In the genomic region with DNA sequence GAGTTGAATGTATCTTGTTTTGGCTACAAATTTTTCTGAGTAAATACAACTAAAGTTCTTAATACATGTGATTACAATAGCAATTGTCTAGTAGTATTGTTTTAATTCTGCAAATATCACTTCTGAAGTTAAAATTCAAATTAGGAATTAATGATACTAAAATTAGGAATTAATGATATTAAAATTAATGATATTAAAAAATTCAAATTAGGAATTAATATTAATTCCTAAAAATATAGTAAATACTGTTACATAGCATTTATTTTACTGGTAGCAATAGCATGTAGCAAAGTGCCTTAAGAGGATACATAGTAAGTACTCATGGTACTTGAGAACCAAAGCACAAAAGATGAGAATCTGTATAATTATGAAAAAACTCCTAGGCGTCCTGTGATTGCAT, we compare ENCODE assay signal across 30 cellular contexts.
"Had no signal": no experiment of that assay in that cellular context is flagged by ENCODE, and none has a peak within 500 bp of the region (broad histone marks: within the 10 kb centered on the region; RNA-seq: fewer than 3 reads in every experiment).

No MANE protein-coding gene starts in this region.

- H3K4me1 ChIP-seq: ascending aorta, breast epithelium, esophagus muscularis mucosa, foreskin keratinocyte, gastroesophageal sphincter had no signal

- H3K9me3 ChIP-seq: breast epithelium, gastroesophageal sphincter had no signal

- H3K4me1 Mint-ChIP-seq: activated CD4-positive, alpha-beta memory T cell treated with anti-CD3 and anti-CD28 coated beads, Interleukin-2, amount 10 ng/mL, durations not matched to agents 7 days and 5 days; activated naive CD4-positive, alpha-beta T cell treated with anti-CD3 and anti-CD28 coated beads, Interleukin-2, amount 10 ng/mL, durations not matched to agents 7 days and 5 days; brain had no signal

- H3K27me3 ChIP-seq: ascending aorta, breast epithelium, cardiac muscle cell, dorsolateral prefrontal cortex, esophagus muscularis mucosa, foreskin keratinocyte, gastroesophageal sphincter had no signal

- ATAC-seq: activated CD4-positive, alpha-beta T cell treated with anti-CD3 and anti-CD28 coated beads for 36 hours; activated naive CD4-positive, alpha-beta T cell treated with anti-CD3 and anti-CD28 coated beads, Interleukin-2, amount 50 U/mL, for 72 hours; activated T-cell treated with anti-CD3 and anti-CD28 coated beads, Interleukin-2, amount 50 U/mL, for 72 hours; foreskin keratinocyte; gastroesophageal sphincter had no signal

- H3K27ac ChIP-seq: ascending aorta, breast epithelium, cardiac muscle cell, coronary artery, dorsolateral prefrontal cortex, esophagus muscularis mucosa, foreskin keratinocyte, gastroesophageal sphincter had no signal

- H3K9me3 Mint-ChIP-seq: activated naive CD4-positive, alpha-beta T cell treated with anti-CD3 and anti-CD28 coated beads, Interleukin-2, amount 10 ng/mL, durations not matched to agents 7 days and 5 days; activated naive CD8-positive, alpha-beta T cell treated with anti-CD3 and anti-CD28 coated beads, Interleukin-2, amount 10 ng/mL, durations not matched to agents 7 days and 5 days; activated T-cell treated with anti-CD3 and anti-CD28 coated beads, Interleukin-2, amount 50 U/mL, for 72 hours; dendritic cell treated with granulocyte-macrophage colony-stimulating factor and Interleukin-4, amounts not matched to agents 40 ng/mL and 50 ng/mL, for 4 days; endodermal cell had no signal

- H3K4me3 ChIP-seq: ascending aorta, breast epithelium, cardiac muscle cell, coronary artery, dorsolateral prefrontal cortex, esophagus muscularis mucosa, gastroesophageal sphincter had no signal

- H3K27ac Mint-ChIP-seq: activated CD4-positive, alpha-beta memory T cell treated with anti-CD3 and anti-CD28 coated beads, Interleukin-2, amount 10 ng/mL, durations not matched to agents 7 days and 5 days; activated CD4-positive, alpha-beta T cell treated with anti-CD3 and anti-CD28 coated beads for 36 hours; activated CD4-positive, alpha-beta T cell treated with anti-CD3 and anti-CD28 coated beads, Interleukin-2, amount 10 ng/mL, durations not matched to agents 24 days and 14 days; activated naive CD4-positive, alpha-beta T cell treated with anti-CD3 and anti-CD28 coated beads, Interleukin-2, amount 10 ng/mL, durations not matched to agents 7 days and 5 days; activated naive CD4-positive, alpha-beta T cell treated with anti-CD3 and anti-CD28 coated beads, Interleukin-2, amount 50 U/mL, for 72 hours; activated naive CD8-positive, alpha-beta T cell treated with anti-CD3 and anti-CD28 coated beads, Interleukin-2, amount 10 ng/mL, durations not matched to agents 7 days and 5 days; activated T-cell treated with anti-CD3 and anti-CD28 coated beads, Interleukin-2, amount 50 U/mL, for 24 hours; activated T-cell treated with anti-CD3 and anti-CD28 coated beads, Interleukin-2, amount 50 U/mL, for 72 hours; brain; dendritic cell treated with granulocyte-macrophage colony-stimulating factor and Interleukin-4, amounts not matched to agents 40 ng/mL and 50 ng/mL, for 4 days; endodermal cell had no signal

- H3K4me3 Mint-ChIP-seq: activated CD4-positive, alpha-beta memory T cell treated with anti-CD3 and anti-CD28 coated beads, Interleukin-2, amount 10 ng/mL, durations not matched to agents 7 days and 5 days; activated CD4-positive, alpha-beta T cell treated with anti-CD3 and anti-CD28 coated beads for 36 hours; activated CD4-positive, alpha-beta T cell treated with anti-CD3 and anti-CD28 coated beads, Interleukin-2, amount 10 ng/mL, durations not matched to agents 24 days and 14 days; activated naive CD4-positive, alpha-beta T cell treated with anti-CD3 and anti-CD28 coated beads, Interleukin-2, amount 10 ng/mL, durations not matched to agents 7 days and 5 days; activated naive CD8-positive, alpha-beta T cell treated with anti-CD3 and anti-CD28 coated beads, Interleukin-2, amount 10 ng/mL, durations not matched to agents 7 days and 5 days; activated T-cell treated with anti-CD3 and anti-CD28 coated beads, Interleukin-2, amount 50 U/mL, for 24 hours; activated T-cell treated with anti-CD3 and anti-CD28 coated beads, Interleukin-2, amount 50 U/mL, for 72 hours; brain; dendritic cell treated with granulocyte-macrophage colony-stimulating factor and Interleukin-4, amounts not matched to agents 40 ng/mL and 50 ng/mL, for 4 days; endodermal cell had no signal

- DNase-seq: activated CD4-positive, alpha-beta memory T cell treated with anti-CD3 and anti-CD28 coated beads, Interleukin-2, amount 10 ng/mL, durations not matched to agents 7 days and 5 days; activated CD4-positive, alpha-beta T cell treated with anti-CD3 and anti-CD28 coated beads for 36 hours; activated CD4-positive, alpha-beta T cell treated with anti-CD3 and anti-CD28 coated beads, Interleukin-2, amount 10 ng/mL, durations not matched to agents 24 days and 14 days; activated CD4-positive, CD25-positive, alpha-beta regulatory T cell; activated CD4-positive, CD25-positive, alpha-beta regulatory T cell treated with anti-CD3 and anti-CD28 coated beads, Interleukin-2, amount 50 U/mL, for 72 hours; activated CD8-positive, alpha-beta memory T cell treated with anti-CD3 and anti-CD28 coated beads, Interleukin-2, amount 50 U/mL, for 48 hours; activated gamma-delta T cell; activated naive CD4-positive, alpha-beta T cell; activated naive CD4-positive, alpha-beta T cell treated with anti-CD3 and anti-CD28 coated beads, Interleukin-2, amount 10 ng/mL, durations not matched to agents 7 days and 5 days; activated naive CD8-positive, alpha-beta T cell treated with anti-CD3 and anti-CD28 coated beads, Interleukin-2, amount 10 ng/mL, durations not matched to agents 7 days and 5 days; activated T-cell treated with anti-CD3 and anti-CD28 coated beads for 4 hours; activated T-cell treated with anti-CD3 and anti-CD28 coated beads, Interleukin-2, amount 50 U/mL, for 24 hours; activated T-cell treated with anti-CD3 and anti-CD28 coated beads, Interleukin-2, amount 50 U/mL, for 72 hours; central memory CD4-positive, alpha-beta T cell; cerebellar nuclear complex; dorsolateral prefrontal cortex; effector memory CD4-positive, alpha-beta T cell; endodermal cell; erythroblast; foreskin keratinocyte; T-helper 2 cell had no signal

- H3K27me3 Mint-ChIP-seq: activated CD4-positive, alpha-beta memory T cell treated with anti-CD3 and anti-CD28 coated beads, Interleukin-2, amount 10 ng/mL, durations not matched to agents 7 days and 5 days; activated CD4-positive, alpha-beta T cell treated with anti-CD3 and anti-CD28 coated beads for 36 hours; activated CD4-positive, alpha-beta T cell treated with anti-CD3 and anti-CD28 coated beads, Interleukin-2, amount 10 ng/mL, durations not matched to agents 24 days and 14 days; activated naive CD4-positive, alpha-beta T cell treated with anti-CD3 and anti-CD28 coated beads, Interleukin-2, amount 10 ng/mL, durations not matched to agents 7 days and 5 days; activated naive CD8-positive, alpha-beta T cell treated with anti-CD3 and anti-CD28 coated beads, Interleukin-2, amount 10 ng/mL, durations not matched to agents 7 days and 5 days; activated T-cell treated with anti-CD3 and anti-CD28 coated beads, Interleukin-2, amount 50 U/mL, for 24 hours; brain; dendritic cell treated with granulocyte-macrophage colony-stimulating factor and Interleukin-4, amounts not matched to agents 40 ng/mL and 50 ng/mL, for 4 days had no signal
